ENCODE assay signal across 8 cellular contexts in genomic region chr12:109573029-109573913, GRCh38. TPM values are rescaled to one million over a fixed set of nuclear protein-coding genes. Genes with fewer than 3 reads are reported as not detected.
DNase-seq lines count a peak whose midpoint lies in the region; ATAC-seq and TF ChIP-seq lines count a peak whose summit lies in the region.

TSS of gene MMAB (minus strand) at chr12:109573504. CDS start at chr12:109573480, 24 bp downstream.
TSS of gene MVK (plus strand) at chr12:109573794. CDS start at chr12:109574823, 1,029 bp downstream.

- intact Hi-C loops in ascending aorta (cut with DNase I) (loop anchor here (1.0 to 10.0 kb wide), 6 partner anchors 98 to 1962 kb away; partner anchors contain the start of genes FAM222A, FICD, GLTP and KCTD10), right cardiac atrium (cut with DNase I) (loop anchor here in 1 of 4 donors (10.0 kb wide), 1 partner anchor 58 kb away; no protein-coding TSS in a partner anchor), uterus (cut with DNase I; ENCODE audit: low total_unique reads) (no loop called here)

- peak within 1 kb of the TSS; percentile 97 for H3K27ac Mint-ChIP-seq in T-helper 2 cell treated with Interferon-gamma antibody and Interleukin-4, amounts not matched to agents 5 μg/mL and 100 μg/mL, for 36 hours

- H3K4me1 ChIP-seq in ascending aorta (peaks cover 0 to 12% of the 10 kb centered on the region in 2 donors), right cardiac atrium (ENCODE audit: control insufficient read depth, insufficient read depth, low read length) (peaks cover 4% of the 10 kb centered on the region), uterus (peaks cover 0 to 5% of the 10 kb centered on the region in 2 donors)

- H3K27me3 Mint-ChIP-seq in T-helper 2 cell treated with Interferon-gamma antibody and Interleukin-4, amounts not matched to agents 5 μg/mL and 100 μg/mL, for 36 hours (ENCODE audit: low read depth), result no peaks in the 10 kb centered on the region

- H3K4me1 Mint-ChIP-seq in T-helper 2 cell treated with Interferon-gamma antibody and Interleukin-4, amounts not matched to agents 5 μg/mL and 100 μg/mL, for 36 hours (ENCODE audit: low read depth), result peaks cover 25% of the 10 kb centered on the region

- peak within 1 kb of the TSS; percentile 91 for H3K4me3 Mint-ChIP-seq in T-helper 2 cell treated with Interferon-gamma antibody and Interleukin-4, amounts not matched to agents 5 μg/mL and 100 μg/mL, for 36 hours

- H3K36me3 ChIP-seq in ascending aorta (peaks cover 22 to 33% of the 10 kb centered on the region in 2 donors), uterus (no peaks in the 10 kb centered on the region)

- peak within 1 kb of the TSS; percentile 68 to 78 for H3K4me3 ChIP-seq in ascending aorta
- H3K4me3 ChIP-seq in right cardiac atrium (ENCODE audit: low read length), result peak within 1 kb of the TSS; percentile 94
- peak within 1 kb of the TSS; percentile 74 to 93 for H3K4me3 ChIP-seq in uterus

- peaks cover 24% of the 10 kb centered on the region for H3K36me3 Mint-ChIP-seq in T-helper 2 cell treated with Interferon-gamma antibody and Interleukin-4, amounts not matched to agents 5 μg/mL and 100 μg/mL, for 36 hours (ENCODE audit: low read depth)

- peak; percentile 95 for ATAC-seq in GM18502 (IDR thresholded peaks at IDR 0.05; ENCODE audit: poor library complexity, unreplicated experiment)
- ATAC-seq in HG02970 (IDR thresholded peaks at IDR 0.05; ENCODE audit: low FRiP score, unreplicated experiment), result peak; percentile 93
- peak; percentile 98 to 99 for ATAC-seq in right cardiac atrium

- DNase-seq in NCI-H1930 (lab: John Stamatoyannopoulos, UW) (peak; percentile 98), ascending aorta (ENCODE audit: low spot score in 2 of 2) (peak; percentile 99 to 100), right cardiac atrium (peak; percentile 99 to 100 (median 99)), pulmonary artery endothelial cell (ENCODE audit: low read depth, low spot score) (peak; percentile 98), uterus (peak; percentile 98 to 99)
- DNase-seq in T-helper 2 cell treated with Interferon-gamma antibody and Interleukin-4, amounts not matched to agents 5 μg/mL and 100 μg/mL, for 36 hours (ENCODE audit: low spot score), result peak; percentile 99

- peak within 1 kb of the TSS; percentile 64 to 78 for H3K27ac ChIP-seq in ascending aorta
- H3K27ac ChIP-seq in right cardiac atrium (ENCODE audit: low read length), result peak within 1 kb of the TSS; percentile 56
- peak within 1 kb of the TSS; percentile 71 to 89 for H3K27ac ChIP-seq in uterus

- H3K9me3 ChIP-seq in ascending aorta (no peaks in the 10 kb centered on the region), right cardiac atrium (ENCODE audit: control insufficient read depth, low read length) (no peaks in the 10 kb centered on the region), uterus (no peaks in the 10 kb centered on the region)

- H3K9me3 Mint-ChIP-seq in T-helper 2 cell treated with Interferon-gamma antibody and Interleukin-4, amounts not matched to agents 5 μg/mL and 100 μg/mL, for 36 hours, result no peaks in the 10 kb centered on the region

- no peak for TF ChIP-seq CTCF in ascending aorta (IDR thresholded peaks at IDR 0.05)
- TF ChIP-seq CTCF in uterus (IDR thresholded peaks at IDR 0.05), result peak in 1 of 4 experiments; percentile 34

- peak; percentile 21 to 70 for TF ChIP-seq POLR2A in uterus (IDR thresholded peaks at IDR 0.05)

- H3K27me3 ChIP-seq in ascending aorta (no peaks in the 10 kb centered on the region), right cardiac atrium (ENCODE audit: control insufficient read depth, insufficient read depth) (no peaks in the 10 kb centered on the region), uterus (no peaks in the 10 kb centered on the region)

- under 1% methylated on average over 74 of the region's 74 CpGs for WGBS in right cardiac atrium

RNA-seq across cellular contexts. Expression of gene MMAB, which starts in this region (rescaled TPM):
- 43.5 TPM for total RNA-seq in ascending aorta
- 10 to 100 TPM; 37.0 to 50.7 (median 42.2) TPM for total RNA-seq in right cardiac atrium
- polyA plus RNA-seq in right cardiac atrium, result 46.9 TPM
- total RNA-seq in pulmonary artery endothelial cell, result 38.6 and 43.5 TPM in 2 replicates
- 100 to 1,000 TPM in 1 of 4 donors, 10 to 100 TPM in 3; 15.0 to 234 (median 21.5) TPM for total RNA-seq in uterus

RNA-seq across cellular contexts. Expression of gene MVK, which starts in this region (rescaled TPM):
- total RNA-seq in ascending aorta (53.1 TPM), right cardiac atrium (10 to 100 TPM in 1 of 4 donors, 1 to 10 TPM in 3; 5.8 to 10.2 (median 6.9) TPM), pulmonary artery endothelial cell (19.7 and 32.5 TPM in 2 replicates), uterus (10 to 100 TPM in 2 of 4 donors, 1 to 10 TPM in 1, under 1 TPM in 1; 0.26 to 17.1 (median 11.4) TPM)
- polyA plus RNA-seq in right cardiac atrium, result 9.6 TPM

Comparison
In these comparisons a context has a peak if more than half of its experiments do, and no peak if none do; other contexts are left out.
1. Peak in every context shown above with its lines: DNase-seq, ATAC-seq, H3K4me3 ChIP-seq and H3K27ac ChIP-seq.